Comparison of ENCODE assay signal across 8 cellular contexts in the genomic region with DNA sequence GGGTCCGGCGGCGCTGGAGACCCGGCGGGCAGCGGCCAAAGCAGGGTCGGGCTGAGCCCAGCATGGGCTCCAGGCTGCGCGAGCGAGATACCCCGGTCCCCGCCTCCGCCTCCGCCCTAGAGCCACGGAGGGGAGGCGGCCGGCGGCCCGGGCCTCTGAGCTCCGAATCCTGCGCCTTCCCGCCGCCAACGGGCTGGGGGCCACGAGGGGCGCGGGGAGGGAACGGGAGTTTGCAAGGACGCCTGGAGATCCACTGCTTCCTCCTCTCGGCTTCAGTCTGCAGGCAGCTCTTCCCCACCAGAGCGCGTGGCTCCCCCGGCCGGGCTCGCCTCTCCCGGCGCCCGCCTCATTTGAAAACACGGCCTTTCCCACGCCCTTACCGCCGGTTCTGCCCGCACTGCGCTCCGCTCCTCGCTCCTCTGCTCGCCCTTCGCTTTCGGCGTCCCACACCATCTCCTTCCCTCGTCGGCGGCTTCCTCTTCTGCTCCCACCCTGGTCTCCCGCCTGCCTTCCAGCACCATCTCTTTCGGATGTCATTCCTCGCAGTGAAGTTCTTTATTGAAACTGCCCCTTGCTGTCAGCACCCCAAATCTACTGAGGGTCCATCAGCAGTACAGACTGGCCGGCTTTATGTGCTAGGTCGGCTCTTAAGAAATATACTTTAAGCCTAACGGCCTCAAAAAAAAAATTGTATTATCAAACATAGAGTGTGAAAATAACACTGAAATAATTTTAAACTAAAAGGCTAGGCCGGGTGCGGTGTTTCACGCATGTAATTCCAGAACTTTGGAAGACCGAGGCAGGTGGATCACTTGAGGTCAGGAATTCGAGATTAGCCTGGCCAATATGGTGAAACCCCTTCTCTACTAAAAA.
DNase-seq lines count a peak whose midpoint lies in the region; ATAC-seq and TF ChIP-seq lines count a peak whose summit lies in the region.

No MANE protein-coding gene starts in this region.

- H3K27ac Mint-ChIP-seq in naive thymus-derived CD8-positive, alpha-beta T cell: peak overlapping the region in 2 of 10 donors; percentile 5 to 88

- intact Hi-C loops in esophagus squamous epithelium (cut with DNase I) (no loop called here), aorta (cut with DNase I) (no loop called here)

- peaks cover 0 to 5% (median 2%) of the 10 kb centered on the region in 3 donors for H3K36me3 Mint-ChIP-seq in naive thymus-derived CD8-positive, alpha-beta T cell

- peak overlapping the region; percentile 4 to 65 (median 42) for H3K4me3 ChIP-seq in esophagus squamous epithelium
- H3K4me3 ChIP-seq in aorta (ENCODE audit: low read length in 2 of 2): peak overlapping the region; percentile 17 to 39

- H3K27me3 Mint-ChIP-seq in naive thymus-derived CD8-positive, alpha-beta T cell: peaks cover 14 to 70% (median 44%) of the 10 kb centered on the region in 5 donors

- no peak for TF ChIP-seq CTCF in esophagus squamous epithelium (IDR thresholded peaks at IDR 0.05)

- DNase-seq in stimulated activated CD4-positive, alpha-beta T cell treated with anti-CD3 and anti-CD28 coated beads, Interleukin-15, amount 100 ng/mL, for 24 hours: peak; percentile 32
- no peak for DNase-seq in stimulated activated CD4-positive, alpha-beta T cell treated with anti-CD3 and anti-CD28 coated beads, Interleukin-1b, Interleukin-23, amount 100 ng/mL, for 48 hours
- DNase-seq in esophagus squamous epithelium (lab: John Stamatoyannopoulos, UW) (no peak), aorta (peak in 1 of 2 donors; percentile 58), DMS79 treated with DMSO at 0.1 percent for 48 hours (lab: John Stamatoyannopoulos, UW) (no peak), DMS153 treated with DMSO at 0.1 percent for 48 hours (lab: John Stamatoyannopoulos, UW; ENCODE audit: unreplicated experiment) (no peak), GM19238 (ENCODE audit: insufficient read length, low spot score) (no peak)
- peak in 1 of 10 donors; percentile 7 for DNase-seq in naive thymus-derived CD8-positive, alpha-beta T cell

- H3K4me1 Mint-ChIP-seq in naive thymus-derived CD8-positive, alpha-beta T cell: peaks cover 4 to 8% (median 7%) of the 10 kb centered on the region in 4 donors

- H3K9me3 ChIP-seq in esophagus squamous epithelium: no peaks in the 10 kb centered on the region
- no peaks in the 10 kb centered on the region for H3K9me3 ChIP-seq in aorta (ENCODE audit: control insufficient read depth, low read length)

- WGBS in esophagus squamous epithelium, 2 donors: 32 to 36% methylated on average over 27 to 32 of the region's 64 CpGs
- 12 to 25% methylated on average over 34 to 64 of the region's 64 CpGs for WGBS in aorta, 2 donors

- H3K9me3 Mint-ChIP-seq in naive thymus-derived CD8-positive, alpha-beta T cell: peaks cover 0 to 2% (median 0%) of the 10 kb centered on the region in 9 donors

- H3K27ac ChIP-seq in esophagus squamous epithelium (no peak overlapping the region), aorta (ENCODE audit: low read depth in 1 of 2, low read length in 2 of 2) (no peak overlapping the region)

- peak overlapping the region; percentile 66 to 87 (median 78) for H3K4me3 Mint-ChIP-seq in naive thymus-derived CD8-positive, alpha-beta T cell

- peaks cover 6 to 26% (median 9%) of the 10 kb centered on the region in 3 donors for H3K4me1 ChIP-seq in esophagus squamous epithelium
- no peaks in the 10 kb centered on the region for H3K4me1 ChIP-seq in aorta (ENCODE audit: control insufficient read depth in 1 of 2, insufficient read depth in 2 of 2, low read length in 2 of 2)

- peaks cover 0 to 34% (median 4%) of the 10 kb centered on the region in 4 donors for H3K27me3 ChIP-seq in esophagus squamous epithelium
- H3K27me3 ChIP-seq in aorta (ENCODE audit: control insufficient read depth in 1 of 2, insufficient read depth in 2 of 2, low read length in 1 of 2): no peaks in the 10 kb centered on the region

- no peak for TF ChIP-seq POLR2A in esophagus squamous epithelium (IDR thresholded peaks at IDR 0.05)

- peak; percentile 29 to 47 for ATAC-seq in naive thymus-derived CD8-positive, alpha-beta T cell
- ATAC-seq in aorta (ENCODE audit: low FRiP score): peak; percentile 69

- POLR2A ChIA-PET in naive thymus-derived CD8-positive, alpha-beta T cell (lab: Charles Lee): no interaction called here

- H3K36me3 ChIP-seq in esophagus squamous epithelium: no peaks in the 10 kb centered on the region
- H3K36me3 ChIP-seq in aorta (ENCODE audit: control insufficient read depth in 1 of 2, insufficient read depth in 2 of 2, low read length in 1 of 2): no peaks in the 10 kb centered on the region
